Comparison of ENCODE assay signal across 14 cellular contexts in the genomic region with DNA sequence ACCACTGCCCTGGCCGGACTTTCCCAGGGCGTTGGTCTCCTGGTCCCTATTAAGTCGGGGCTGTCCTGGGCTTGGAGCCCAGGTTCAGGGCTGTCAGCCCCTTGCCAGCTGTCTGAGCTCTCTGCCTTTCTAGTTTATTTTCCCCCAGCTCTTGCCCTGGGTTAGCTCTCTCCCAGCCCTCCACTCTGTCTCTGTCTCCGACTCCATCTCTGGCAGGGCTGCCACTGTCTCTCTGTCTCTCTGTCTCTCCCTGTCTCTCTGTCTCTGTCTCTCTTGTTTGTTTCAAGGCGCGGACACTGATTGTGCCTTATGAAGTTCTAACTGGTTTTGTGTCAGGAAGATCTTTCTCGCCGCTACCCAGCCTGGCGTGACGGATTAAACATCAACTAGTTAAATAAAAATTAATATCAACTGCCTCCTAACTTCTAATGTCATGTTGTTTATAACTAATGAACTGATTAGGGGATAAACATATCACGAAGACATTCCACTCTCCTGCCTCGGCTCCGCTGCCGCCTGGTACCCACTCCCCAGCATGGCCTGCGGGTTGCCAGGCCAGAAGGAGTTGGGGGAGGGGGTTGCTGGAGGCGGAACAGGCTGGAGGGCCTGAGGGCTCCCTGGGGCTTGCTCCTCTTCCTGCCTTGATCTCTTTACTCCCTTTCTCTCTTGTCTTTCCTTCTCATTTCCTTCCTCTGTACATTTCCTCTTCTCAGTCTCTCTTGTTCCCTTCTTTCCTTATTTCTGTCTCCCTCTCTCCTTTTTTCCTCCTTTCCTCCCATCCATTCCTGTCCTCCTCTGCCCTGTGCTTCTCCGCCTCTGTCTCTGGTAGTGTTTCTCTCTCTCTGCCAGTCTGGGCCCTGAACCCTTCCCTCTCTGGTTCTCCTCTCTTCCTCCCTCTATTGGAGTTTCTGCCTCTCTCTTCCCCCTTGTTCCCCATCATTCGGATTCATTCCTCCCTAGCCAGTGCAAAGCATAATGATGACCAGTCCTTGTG. TPM values are rescaled to one million over a fixed set of nuclear protein-coding genes. Genes with fewer than 3 reads are reported as not detected.
A peak's percentile ranks its signal among the peaks of the same experiment; 100 is the strongest.
DNase-seq lines count a peak whose midpoint lies in the region; ATAC-seq, FAIRE-seq and TF ChIP-seq lines count a peak whose summit lies in the region.
"Had no signal": no experiment of that assay in that cellular context is flagged by ENCODE, and none has a peak within 500 bp of the region (broad histone marks: within the 10 kb centered on the region; RNA-seq: fewer than 3 reads in every experiment).

No MANE protein-coding gene starts in this region.

- H3K4ac ChIP-seq in H1 (replicated peaks; ENCODE audit: insufficient read length, low read depth, low read length) (no peak overlapping the region), trophoblast cell (ENCODE audit: low read depth, low read length) (no peak overlapping the region)

- no peak overlapping the region for H4K5ac ChIP-seq in H1 (ENCODE audit: insufficient read length, low read depth, low read length)

- WGBS in H1 (ENCODE audit: extremely low coverage in 1 of 2, insufficient coverage in 1 of 2, insufficient read length in 1 of 2, insufficient replicate concordance in 2 of 2, low coverage in 1 of 2, low lambda C conversion rate in 2 of 2, missing lambda C conversion rate in 1 of 2), 2 experiments, result 9% methylated on average over 18 of the region's 18 CpGs; no CpG with 5 or more reads in 1 of the 2 experiments
- WGBS in trophoblast cell (ENCODE audit: extremely low coverage, insufficient coverage, insufficient read length), result no CpG with 5 or more reads among the region's 18 CpGs
- 66 to 70% methylated on average over 17 to 18 of the region's 18 CpGs for WGBS in body of pancreas, 2 donors

- no peak overlapping the region; the same call in 1 of the 2 replicates for H2BK5ac ChIP-seq in H1 (ENCODE audit: low read depth, low read length)
- H2BK5ac ChIP-seq in trophoblast cell (ENCODE audit: low read depth, low read length, poor library complexity), result no peak overlapping the region

- H3K27ac ChIP-seq in H1 (ENCODE audit: low read depth, low read length), result no peak overlapping the region
- no peak overlapping the region for H3K27ac ChIP-seq in trophoblast cell (ENCODE audit: low read depth, low read length)
- no peak overlapping the region for H3K27ac ChIP-seq in body of pancreas
- H3K27ac ChIP-seq: pancreas had no signal

- peak overlapping the region; percentile 55; the same call in 1 of the 2 replicates for H2BK12ac ChIP-seq in H1 (ENCODE audit: low read depth, low read length)
- no peak overlapping the region for H2BK12ac ChIP-seq in trophoblast cell (ENCODE audit: low read length)

- no peak for TF ChIP-seq RAD21 in H1 (IDR thresholded peaks at IDR 0.05 in 1 of 2, conservative IDR thresholded peaks at IDR 0.05 in 1 of 2; ENCODE audit: low read depth in 2 of 2, low read length in 2 of 2)

- H3K56ac ChIP-seq in H1 (replicated peaks; ENCODE audit: insufficient read length, low read depth, low read length), result no peak overlapping the region

- FAIRE-seq in H1 (lab: Jason Lieb, UNC), result no peak
- FAIRE-seq: islet of Langerhans, pancreas had no signal

- H3K9me3 ChIP-seq in H1 (ENCODE audit: insufficient read depth in 2 of 2, low read depth in 1 of 2, low read length in 1 of 2) (no peaks in the 10 kb centered on the region), trophoblast cell (ENCODE audit: insufficient read depth, low read depth, low read length) (peaks cover 8% of the 10 kb centered on the region), body of pancreas (no peaks in the 10 kb centered on the region)
- H3K9me3 ChIP-seq: pancreas had no signal

- peaks cover 4 to 15% (median 12%) of the 10 kb centered on the region in 4 experiments for H3K4me1 ChIP-seq in H1 (replicated peaks in 1 of 4; ENCODE audit: control insufficient read depth in 3 of 4, insufficient read depth in 4 of 4, low read length in 3 of 4)
- H3K4me1 ChIP-seq in trophoblast cell (ENCODE audit: control insufficient read depth in 1 of 2, insufficient read depth in 2 of 2, low read length in 2 of 2), result peaks cover 0 to 3% of the 10 kb centered on the region in 2 experiments
- peaks cover 30% of the 10 kb centered on the region for H3K4me1 ChIP-seq in body of pancreas

- H3K36me3 ChIP-seq in H1 (ENCODE audit: control insufficient read depth in 2 of 4, insufficient read depth in 4 of 4, low read length in 3 of 4) (peaks cover 0 to 10% (median 0%) of the 10 kb centered on the region in 4 experiments; a peak in 1 of 8 replicates), trophoblast cell (ENCODE audit: control insufficient read depth in 1 of 2, insufficient read depth in 2 of 2, low read length in 2 of 2) (no peaks in the 10 kb centered on the region), body of pancreas (replicated peaks in 1 of 2; ENCODE audit: insufficient read depth in 1 of 2, low read depth in 2 of 2) (no peaks in the 10 kb centered on the region)
- H3K36me3 ChIP-seq: pancreas had no signal

- no peaks in the 10 kb centered on the region for H3K79me1 ChIP-seq in H1 (ENCODE audit: low read depth, low read length)
- H3K79me1 ChIP-seq in trophoblast cell (ENCODE audit: low read length), result no peaks in the 10 kb centered on the region

- intact Hi-C loops in body of pancreas (cut with DNase I), result no loop called here

- H3K9ac ChIP-seq in H1 (replicated peaks in 1 of 4; ENCODE audit: extremely low read depth in 1 of 4, low read depth in 3 of 4, low read length in 3 of 4) (no peak overlapping the region; a peak in 1 of 7 replicates), trophoblast cell (ENCODE audit: low read length) (no peak overlapping the region)

- peak overlapping the region; percentile 83; the same call in 1 of the 2 replicates for H2BK15ac ChIP-seq in H1 (ENCODE audit: low read length)

- CTCF ChIA-PET in H1 (lab: Charles Lee; ENCODE audit: partially characterized antibody), result interaction anchor here (0.8 to 3.3 kb wide), 5 partner anchors 8 to 162 kb away, joined by 3 to 33 read pairs (median 3); partner anchors contain the start of gene PAX2

- H4K8ac ChIP-seq in H1 (ENCODE audit: extremely low read depth, insufficient read depth, low read length), result no peak overlapping the region
- no peak overlapping the region for H4K8ac ChIP-seq in trophoblast cell (ENCODE audit: low read depth, low read length)

- H3K27me3 ChIP-seq in H1 (replicated peaks in 1 of 4; ENCODE audit: control insufficient read depth in 3 of 4, extremely low read depth in 1 of 4, insufficient read depth in 3 of 4, low read length in 3 of 4), result peaks cover 95 to 99% (median 97%) of the 10 kb centered on the region in 4 experiments
- H3K27me3 ChIP-seq in trophoblast cell (ENCODE audit: insufficient read depth, low read length), result peaks cover 87% of the 10 kb centered on the region
- peaks cover 0 to 18% of the 10 kb centered on the region in 2 donors for H3K27me3 ChIP-seq in body of pancreas

- peaks cover 25 to 45% of the 10 kb centered on the region in 2 experiments for H4K20me1 ChIP-seq in H1 (replicated peaks in 1 of 2; ENCODE audit: control insufficient read depth in 1 of 2, insufficient read depth in 2 of 2, low read length in 2 of 2)

- H4K91ac ChIP-seq in H1 (replicated peaks; ENCODE audit: insufficient read length, low read length) (no peak overlapping the region), trophoblast cell (ENCODE audit: low read depth, low read length) (no peak overlapping the region)

- H2AFZ ChIP-seq in H1 (ENCODE audit: low read length), result no peak overlapping the region
- H2AFZ ChIP-seq in trophoblast cell (ENCODE audit: insufficient read depth, low read length, poor library complexity), result no peak overlapping the region

- H4K12ac ChIP-seq in trophoblast cell (ENCODE audit: low read depth, low read length), result no peak overlapping the region

- H2BK120ac ChIP-seq in H1 (replicated peaks; ENCODE audit: low read depth, low read length) (no peak overlapping the region), trophoblast cell (ENCODE audit: insufficient read depth, low read length, poor library complexity) (no peak overlapping the region)

- H3K14ac ChIP-seq in H1 (ENCODE audit: insufficient read length) (no peak overlapping the region), trophoblast cell (ENCODE audit: low read length) (no peak overlapping the region)

- TF ChIP-seq EP300 in H1 (IDR thresholded peaks at IDR 0.05; ENCODE audit: borderline replicate concordance in 1 of 2, low read depth in 2 of 2, low read length in 2 of 2), result no peak

- no peak for TF ChIP-seq POLR2A in H1 (IDR thresholded peaks at IDR 0.05; ENCODE audit: control extremely low read depth in 1 of 2, low read depth in 2 of 2, low read length in 2 of 2)
- no peak for TF ChIP-seq POLR2A in body of pancreas (IDR thresholded peaks at IDR 0.05)

- H3K4me2 ChIP-seq in H1 (ENCODE audit: insufficient read depth in 1 of 2, low read depth in 2 of 2, low read length in 2 of 2) (peak overlapping the region; percentile 31 to 62; a peak in 2 of 4 replicates), trophoblast cell (ENCODE audit: low read length) (no peak overlapping the region)

- H3K23ac ChIP-seq in H1 (ENCODE audit: insufficient read length), result no peak overlapping the region
- H3K23ac ChIP-seq in trophoblast cell (ENCODE audit: low read length), result peak overlapping the region; percentile 87

- ATAC-seq in HG02798 (IDR thresholded peaks at IDR 0.05; ENCODE audit: poor library complexity, unreplicated experiment), result peak; percentile 8
- ATAC-seq in body of pancreas, result no peak
- no peak for ATAC-seq in GM18867 (IDR thresholded peaks at IDR 0.05; ENCODE audit: unreplicated experiment)

- peak; percentile 12 for DNase-seq in NCI-H82 (lab: John Stamatoyannopoulos, UW)
- DNase-seq in NCI-H82 treated with DMSO at 0.1 percent for 48 hours (lab: John Stamatoyannopoulos, UW; ENCODE audit: unreplicated experiment), result no peak
- DNase-seq in H1 (ENCODE audit: low read depth in 1 of 2, low spot score in 2 of 2), result peak in 1 of 2 experiments; percentile 51
- DNase-seq in trophoblast cell, result no peak
- no peak for DNase-seq in body of pancreas
- DNase-seq in activated gamma-delta T cell treated with Interleukin-2 at 50 U/mL for 16 hours, result no peak
- DNase-seq: activated gamma-delta T cell, Right ventricle myocardium superior had no signal

- no peaks in the 10 kb centered on the region for H3K79me2 ChIP-seq in H1 (ENCODE audit: control insufficient read depth in 1 of 2, insufficient read depth in 2 of 2, low read length in 2 of 2)
- H3K79me2 ChIP-seq in trophoblast cell (ENCODE audit: control insufficient read depth, insufficient read depth, low read length, poor library complexity), result no peaks in the 10 kb centered on the region

- H3K4me3 ChIP-seq in H1 (ENCODE audit: extremely low read depth in 1 of 4, insufficient read depth in 2 of 4, low read depth in 3 of 4, low read length in 4 of 4) (no peak overlapping the region), trophoblast cell (ENCODE audit: low read depth, low read length) (no peak overlapping the region), body of pancreas (no peak overlapping the region)

- H3K23me2 ChIP-seq in H1 (ENCODE audit: low read depth, low read length), result peaks cover 8% of the 10 kb centered on the region; the same call in 1 of the 2 replicates

- no peak overlapping the region for H2BK20ac ChIP-seq in H1 (ENCODE audit: low read length)

- TF ChIP-seq CTCF in H1 (IDR thresholded peaks at IDR 0.05; ENCODE audit: control extremely low read depth in 1 of 3, insufficient read depth in 1 of 3, low read depth in 1 of 3, low read length in 3 of 3) (no peak), body of pancreas (IDR thresholded peaks at IDR 0.05) (no peak)

- POLR2A ChIA-PET in H1 (lab: Charles Lee; ENCODE audit: partially characterized antibody), result no interaction called here

- no peak overlapping the region; the same call in 1 of the 2 replicates for H3K18ac ChIP-seq in H1 (ENCODE audit: extremely low read depth, low read length)
- H3K18ac ChIP-seq in trophoblast cell (ENCODE audit: low read length), result no peak overlapping the region

- H2AK5ac ChIP-seq in H1 (ENCODE audit: low read depth, low read length) (peak overlapping the region; percentile 70; the same call in 1 of the 2 replicates), trophoblast cell (ENCODE audit: low read length) (no peak overlapping the region)

RNA-seq across cellular contexts. Expression of gene PAX2, which starts 13.5 kb away (rescaled TPM):
- total RNA-seq in H1 (2021; fragmentation: NEBNext Ultra II Directional; extraction: Animal tissue kit (Norgen Biotek cat#: 25700)), result not detected in 2 replicates
- polyA plus RNA-seq in H1 (2011; rRNA removed), result 0.02 TPM in 1 of 2 replicates, not detected in the other
- polyA plus RNA-seq in H1 (2011; cell fraction: cytosol; rRNA removed), result not detected
- polyA plus RNA-seq in H1 (2011; cell fraction: nucleus; rRNA removed), result not detected
- 0.05 TPM in 1 of 4 replicates, not detected in the others for polyA plus RNA-seq in H1 (2012, experiment 1 of 2)
- polyA plus RNA-seq in H1 (2012, experiment 2 of 2), result not detected
- polyA plus RNA-seq in H1 (2013, experiment 1 of 2), result not detected
- 0.06 TPM for polyA plus RNA-seq in H1 (2013, experiment 2 of 2)
- not detected in 2 replicates for polyA minus RNA-seq in H1 (2011; rRNA and poly(A)+ RNA removed)
- polyA minus RNA-seq in H1 (2011; cell fraction: cytosol; rRNA and poly(A)+ RNA removed), result not detected
- not detected for polyA minus RNA-seq in H1 (2011; cell fraction: nucleus; rRNA and poly(A)+ RNA removed)
- polyA plus RNA-seq in trophoblast cell (2013), result 0.01 TPM in 1 of 2 replicates, not detected in the other
- total RNA-seq in body of pancreas, result under 1 TPM in 1 of 2 donors, not detected in 1; under 0.01 TPM
- total RNA-seq: A172, NCI-H460, Right ventricle myocardium superior had no signal
